ENCODE assay signal across 9 cellular contexts in genomic region chr22:20918663-20919220, GRCh38. TPM values are rescaled to one million over a fixed set of nuclear protein-coding genes. Genes with fewer than 3 reads are reported as not detected.
A peak's percentile ranks its signal among the peaks of the same experiment; 100 is the strongest.
DNase-seq lines count a peak whose midpoint lies in the region; ATAC-seq, FAIRE-seq and TF ChIP-seq lines count a peak whose summit lies in the region.
"Had no signal": no experiment of that assay in that cellular context is flagged by ENCODE, and none has a peak within 500 bp of the region (broad histone marks: within the 10 kb centered on the region; RNA-seq: fewer than 3 reads in every experiment).

No MANE protein-coding gene starts in this region.

- CTCF ChIA-PET in BJ (lab: Yijun Ruan, JAX), result interaction anchor here (0.8 to 0.9 kb wide), 2 partner anchors 33 to 39 kb away, joined by 3 read pairs; no protein-coding TSS in a partner anchor

- no peaks in the 10 kb centered on the region for H3K27me3 Mint-ChIP-seq in naive B cell

- H3K36me3 ChIP-seq in BJ (ENCODE audit: control insufficient read depth, insufficient read depth, low read length), result no peaks in the 10 kb centered on the region
- H3K36me3 ChIP-seq in KMS-11 (ENCODE audit: insufficient read depth), result no peaks in the 10 kb centered on the region
- H3K36me3 ChIP-seq in bronchial epithelial cell (ENCODE audit: control insufficient read depth, insufficient read depth, low read length), result no peaks in the 10 kb centered on the region

- H3K4me3 Mint-ChIP-seq in naive B cell, result peak overlapping the region; percentile 93 to 99 (median 97)

- DNase-seq in BJ (ENCODE audit: low read depth) (no peak), bronchial epithelial cell (ENCODE audit: low read depth) (no peak), naive B cell (no peak), COR-L47 (lab: John Stamatoyannopoulos, UW) (no peak), H54 (ENCODE audit: insufficient read length, low spot score) (no peak), cerebellar nuclear complex (lab: John Stamatoyannopoulos, UW) (no peak)

- no peaks in the 10 kb centered on the region for H3K36me3 Mint-ChIP-seq in naive B cell

- FAIRE-seq in bronchial epithelial cell (lab: Jason Lieb, UNC) (no peak), H54 (lab: Jason Lieb, UNC) (no peak)
- FAIRE-seq: islet of Langerhans had no signal

- POLR2A ChIA-PET in BJ (lab: Charles Lee), result no interaction called here

- peaks cover 63% of the 10 kb centered on the region for H3K79me2 ChIP-seq in KMS-11 (ENCODE audit: insufficient read depth, low read depth)

- ATAC-seq in naive B cell (ENCODE audit: low read depth in 2 of 2), result no peak
- no peak for ATAC-seq in GM18861 (IDR thresholded peaks at IDR 0.05; ENCODE audit: unreplicated experiment)

- TF ChIP-seq POLR2A in H54 (IDR thresholded peaks at IDR 0.05; ENCODE audit: low read depth, low read length), result no peak

- peak overlapping the region; percentile 97 for H3K4me3 ChIP-seq in BJ (ENCODE audit: low read depth, low read length)
- no peak overlapping the region for H3K4me3 ChIP-seq in KMS-11 (IDR thresholded peaks at IDR 0.05; ENCODE audit: insufficient read depth, low read depth, low read length)
- H3K4me3 ChIP-seq in bronchial epithelial cell (ENCODE audit: low read depth, low read length), result peak overlapping the region; percentile 97

- H3K9me3 Mint-ChIP-seq in naive B cell, result no peaks in the 10 kb centered on the region

- H3K27me3 ChIP-seq in BJ (ENCODE audit: control insufficient read depth, insufficient read depth, low read length) (no peaks in the 10 kb centered on the region), KMS-11 (ENCODE audit: insufficient read depth, low read depth) (no peaks in the 10 kb centered on the region), bronchial epithelial cell (ENCODE audit: control insufficient read depth, insufficient read depth, low read length) (no peaks in the 10 kb centered on the region)

- H3K27ac ChIP-seq in KMS-11, result peak overlapping the region; percentile 85; the same call in 1 of the 2 replicates

- no peak for TF ChIP-seq CTCF in BJ (IDR thresholded peaks at IDR 0.05; ENCODE audit: insufficient read depth, low read depth, low read length)
- no peak for TF ChIP-seq CTCF in KMS-11 (conservative IDR thresholded peaks at IDR 0.05; ENCODE audit: low read depth, low read length)
- no peak for TF ChIP-seq CTCF in bronchial epithelial cell (IDR thresholded peaks at IDR 0.05; ENCODE audit: insufficient read depth, low read length, severe bottlenecking)

- peaks cover 35 to 47% (median 40%) of the 10 kb centered on the region in 3 donors for H3K4me1 Mint-ChIP-seq in naive B cell

- peak overlapping the region; percentile 56 to 95 (median 91) for H3K27ac Mint-ChIP-seq in naive B cell

- peaks cover 31% of the 10 kb centered on the region for H4K20me1 ChIP-seq in KMS-11 (ENCODE audit: insufficient read depth)

- H3K4me2 ChIP-seq in KMS-11, result peak overlapping the region; percentile 74

- H2AFZ ChIP-seq in KMS-11 (ENCODE audit: low read depth), result no peak overlapping the region

- H3K4me1 ChIP-seq in KMS-11 (ENCODE audit: low read depth, poor library complexity, severe bottlenecking), result peaks cover 31% of the 10 kb centered on the region

- peak overlapping the region; percentile 97 for H3K9ac ChIP-seq in KMS-11

RNA-seq across cellular contexts. Expression of gene CRKL, which starts 1.5 kb away (rescaled TPM):
- 14.7 and 21.4 TPM in 2 replicates for polyA plus RNA-seq in BJ (2011; rRNA removed)
- 27.9 and 29.8 TPM in 2 replicates for polyA minus RNA-seq in BJ (2011; rRNA and poly(A)+ RNA removed)
- 64.8 and 72.9 TPM in 2 replicates for total RNA-seq in bronchial epithelial cell
- polyA plus RNA-seq in naive B cell (ENCODE audit: low read depth in 6 of 6), result 10 to 100 TPM; 42.6 to 60.7 (median 50.0) TPM

RNA-seq across cellular contexts. Expression of gene AIFM3, which starts 48.3 kb away (rescaled TPM):
- polyA plus RNA-seq in BJ (2011; rRNA removed) (0.25 and 0.28 TPM in 2 replicates), naive B cell (ENCODE audit: low read depth in 6 of 6) (under 1 TPM in 2 of 6 donors, not detected in 4; 0.26 to 0.82 TPM)
- 0.28 and 0.41 TPM in 2 replicates for polyA minus RNA-seq in BJ (2011; rRNA and poly(A)+ RNA removed)
- 2.4 and 2.8 TPM in 2 replicates for total RNA-seq in bronchial epithelial cell

RNA-seq across cellular contexts. Expression of gene SNAP29, which starts 59.9 kb away (rescaled TPM):
- polyA plus RNA-seq in BJ (2011; rRNA removed) (34.6 and 41.9 TPM in 2 replicates), naive B cell (ENCODE audit: low read depth in 6 of 6) (10 to 100 TPM; 15.1 to 24.1 (median 17.1) TPM)
- polyA minus RNA-seq in BJ (2011; rRNA and poly(A)+ RNA removed), result 11.4 and 12.6 TPM in 2 replicates
- total RNA-seq in bronchial epithelial cell, result 3.7 and 6.3 TPM in 2 replicates
